Comparison of ENCODE assay signal across 1 cellular context in genomic region chr4:133151681-133152329, GRCh38.
TF ChIP-seq lines count a peak whose summit lies in the region.

No MANE protein-coding gene starts in this region.

TF ChIP-seq in WTC11, 78 proteins besides CTCF, POLR2A, EP300 and RAD21 (continued from another document):
- TF ChIP-seq HMGXB4 (CRISPR knock-in tag; IDR thresholded peaks at IDR 0.05) (peak; percentile 81), RELA (CRISPR knock-in tag; IDR thresholded peaks at IDR 0.05; ENCODE audit: borderline replicate concordance) (peak; percentile 55; the same call in 1 of the 2 replicates), ATF1 (CRISPR knock-in tag; IDR thresholded peaks at IDR 0.05) (no peak), CBFB (CRISPR knock-in tag; IDR thresholded peaks at IDR 0.05; ENCODE audit: low read depth) (peak; percentile 27; the same call in 1 of the 2 replicates), TP53 (CRISPR knock-in tag; IDR thresholded peaks at IDR 0.05) (peak; percentile 70), SMAD3 (CRISPR knock-in tag; IDR thresholded peaks at IDR 0.05; ENCODE audit: borderline replicate concordance) (no peak), ZBTB43 (CRISPR knock-in tag; IDR thresholded peaks at IDR 0.05) (peak; percentile 67), GRHL2 (CRISPR knock-in tag; IDR thresholded peaks at IDR 0.05; ENCODE audit: insufficient replicate concordance, severe bottlenecking) (no peak), SP1 (CRISPR knock-in tag; conservative IDR thresholded peaks at IDR 0.05) (0 out of 2 replicates have a peak, but pooled peaks have one; percentile 12), NR2C2 (CRISPR knock-in tag; IDR thresholded peaks at IDR 0.05) (0 out of 2 replicates have a peak, but pooled peaks have one; percentile 2), SMAD4 (CRISPR knock-in tag; IDR thresholded peaks at IDR 0.05) (no peak), TEAD4 (CRISPR knock-in tag; IDR thresholded peaks at IDR 0.05) (no peak), ZNF121 (CRISPR knock-in tag; IDR thresholded peaks at IDR 0.05) (no peak), EMX1 (CRISPR knock-in tag; IDR thresholded peaks at IDR 0.05) (no peak), ETV6 (CRISPR knock-in tag; IDR thresholded peaks at IDR 0.05) (peak; percentile 58), AR (CRISPR knock-in tag; IDR thresholded peaks at IDR 0.05) (no peak), TEAD1 (CRISPR knock-in tag; IDR thresholded peaks at IDR 0.05) (peak; percentile 46; the same call in 1 of the 2 replicates), MAX (CRISPR knock-in tag; IDR thresholded peaks at IDR 0.05) (peak; percentile 75), E2F4 (CRISPR knock-in tag; IDR thresholded peaks at IDR 0.05; ENCODE audit: borderline replicate concordance, low read depth) (peak; percentile 32; the same call in 1 of the 2 replicates), JUN (CRISPR knock-in tag; IDR thresholded peaks at IDR 0.05) (no peak), ZNF423 (CRISPR knock-in tag; IDR thresholded peaks at IDR 0.05) (peak; percentile 64), PRDM15 (CRISPR knock-in tag; IDR thresholded peaks at IDR 0.05) (no peak), ERG (CRISPR knock-in tag; IDR thresholded peaks at IDR 0.05) (no peak), ZNF396 (CRISPR knock-in tag; IDR thresholded peaks at IDR 0.05; ENCODE audit: borderline replicate concordance) (no peak), STAT6 (CRISPR knock-in tag; conservative IDR thresholded peaks at IDR 0.05; ENCODE audit: low read depth) (no peak), E2F5 (CRISPR knock-in tag; IDR thresholded peaks at IDR 0.05) (no peak), GABPB1 (CRISPR knock-in tag; IDR thresholded peaks at IDR 0.05) (no peak), NR1H2 (CRISPR knock-in tag; IDR thresholded peaks at IDR 0.05) (no peak), ZNF138 (CRISPR knock-in tag; conservative IDR thresholded peaks at IDR 0.05) (no peak; the same call in none of the 2 replicates), ARID4B (CRISPR knock-in tag; IDR thresholded peaks at IDR 0.05; ENCODE audit: borderline replicate concordance) (0 out of 2 replicates have a peak, but pooled peaks have one; percentile 39), RORB (CRISPR knock-in tag; IDR thresholded peaks at IDR 0.05) (no peak)
